2 cellular contexts compared by ENCODE assay signal in genomic region chr11:13926366-13926765, GRCh38. TPM values are rescaled to one million over a fixed set of nuclear protein-coding genes. Genes with fewer than 3 reads are reported as not detected.
"Had no signal": no experiment of that assay in that cellular context is flagged by ENCODE, and none has a peak within 500 bp of the region (broad histone marks: within the 10 kb centered on the region; RNA-seq: fewer than 3 reads in every experiment).

No MANE protein-coding gene starts in this region.

RNA-seq across cellular contexts. Expression of gene SPON1, which starts 36.2 kb away (rescaled TPM):
- polyA plus RNA-seq: keratinocyte, mammary epithelial cell had no signal
